ENCODE assay signal across 10 cellular contexts in the genomic region with DNA sequence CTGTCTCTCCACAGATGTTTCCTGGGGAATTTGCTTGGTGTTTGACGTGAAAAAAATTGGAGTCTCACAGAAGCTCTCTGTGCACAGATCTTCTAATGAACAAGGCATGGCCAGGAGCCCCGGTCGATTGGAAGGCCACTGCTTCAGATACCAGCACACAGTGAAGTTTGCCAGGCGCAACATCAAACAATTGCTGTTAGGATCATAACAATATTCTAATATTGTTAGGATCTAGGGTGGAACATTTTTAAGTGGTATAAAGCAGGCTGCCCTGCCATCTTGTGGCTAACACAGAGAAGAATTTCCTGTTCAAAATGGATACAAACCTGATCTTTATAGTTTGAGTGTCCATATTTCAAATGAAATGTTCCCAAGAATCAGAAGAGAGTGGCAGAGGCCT.
DNase-seq lines count a peak whose midpoint lies in the region; ATAC-seq and TF ChIP-seq lines count a peak whose summit lies in the region.
"Had no signal": no experiment of that assay in that cellular context is flagged by ENCODE, and none has a peak within 500 bp of the region (broad histone marks: within the 10 kb centered on the region; RNA-seq: fewer than 3 reads in every experiment).

No MANE protein-coding gene starts in this region.

- H3K36me3 ChIP-seq in neuron (ENCODE audit: insufficient read depth, low read length) (no peaks in the 10 kb centered on the region), gastroesophageal sphincter (no peaks in the 10 kb centered on the region)

- TF ChIP-seq POLR2A in gastroesophageal sphincter (IDR thresholded peaks at IDR 0.05): no peak

- H3K4me1 Mint-ChIP-seq in chondrocyte (ENCODE audit: low read depth): peaks cover 14% of the 10 kb centered on the region

- DNase-seq in D341Med (ENCODE audit: low spot score): peak; percentile 40
- DNase-seq in M059J (ENCODE audit: low read depth): peak; percentile 19
- DNase-seq in chondrocyte (ENCODE audit: low spot score): no peak
- no peak for DNase-seq in stimulated activated CD4-positive, alpha-beta T cell treated with anti-CD3 and anti-CD28 coated beads, Interleukin-4, amount 100 ng/mL, for 4 hours
- no peak for DNase-seq in omental fat pad (ENCODE audit: low spot score)
- DNase-seq in activated CD4-positive, alpha-beta T cell treated with anti-CD3 and anti-CD28 coated beads, Interleukin-2, amount 50 U/mL, for 1 hour: no peak
- DNase-seq: activated T-cell treated with anti-CD3 and anti-CD28 coated beads, Interleukin-2, amount 50 U/mL, for 48 hours; NCI-H2107 had no signal

- no peak overlapping the region for H3K27ac ChIP-seq in gastroesophageal sphincter

- no peaks in the 10 kb centered on the region for H3K9me3 Mint-ChIP-seq in chondrocyte (ENCODE audit: low read depth)

- H3K4me1 ChIP-seq in neuron (ENCODE audit: insufficient read depth, low read length) (peaks cover 17% of the 10 kb centered on the region), gastroesophageal sphincter (no peaks in the 10 kb centered on the region)

- H3K27me3 Mint-ChIP-seq in chondrocyte (ENCODE audit: low read depth): peaks cover 1% of the 10 kb centered on the region

- H3K9me3 ChIP-seq in neuron (ENCODE audit: low read length) (no peaks in the 10 kb centered on the region), gastroesophageal sphincter (no peaks in the 10 kb centered on the region)

- ATAC-seq in omental fat pad (ENCODE audit: low FRiP score) (no peak), gastroesophageal sphincter (no peak)

- WGBS in gastroesophageal sphincter (ENCODE audit: low coverage in 1 of 2), 2 donors: 30 to 39% methylated on average over 3 to 4 of the region's 4 CpGs

- H3K27me3 ChIP-seq in neuron (ENCODE audit: insufficient read depth, low read length) (no peaks in the 10 kb centered on the region), gastroesophageal sphincter (peaks cover 2% of the 10 kb centered on the region)

- TF ChIP-seq CTCF in chondrocyte (IDR thresholded peaks at IDR 0.05) (peak; percentile 84), omental fat pad (IDR thresholded peaks at IDR 0.05) (no peak), gastroesophageal sphincter (IDR thresholded peaks at IDR 0.05) (no peak)

- H3K4me3 ChIP-seq in neuron (ENCODE audit: low read length) (no peak overlapping the region), gastroesophageal sphincter (no peak overlapping the region)

- H2AFZ ChIP-seq in neuron (ENCODE audit: low read depth, low read length): peak overlapping the region; percentile 80

- peak overlapping the region; percentile 58 for H3K27ac Mint-ChIP-seq in chondrocyte (ENCODE audit: unreplicated experiment)

- no peak overlapping the region for H3K4me3 Mint-ChIP-seq in chondrocyte (ENCODE audit: unreplicated experiment)

- no peaks in the 10 kb centered on the region for H3K36me3 Mint-ChIP-seq in chondrocyte (ENCODE audit: low read depth)

- TF ChIP-seq EP300 in gastroesophageal sphincter (IDR thresholded peaks at IDR 0.05): no peak

Comparison
In these comparisons a context has a peak if more than half of its experiments do, and no peak if none do; other contexts are left out.
1. DNase-seq: peak in D341Med (single experiment) and M059J (single experiment); none in chondrocyte (single experiment), stimulated activated CD4-positive, alpha-beta T cell treated with anti-CD3 and anti-CD28 coated beads, Interleukin-4, amount 100 ng/mL, for 4 hours (0 of 2), omental fat pad (single experiment) and activated CD4-positive, alpha-beta T cell treated with anti-CD3 and anti-CD28 coated beads, Interleukin-2, amount 50 U/mL, for 1 hour (single experiment).